19 cellular contexts compared by ENCODE assay signal in the genomic region with DNA sequence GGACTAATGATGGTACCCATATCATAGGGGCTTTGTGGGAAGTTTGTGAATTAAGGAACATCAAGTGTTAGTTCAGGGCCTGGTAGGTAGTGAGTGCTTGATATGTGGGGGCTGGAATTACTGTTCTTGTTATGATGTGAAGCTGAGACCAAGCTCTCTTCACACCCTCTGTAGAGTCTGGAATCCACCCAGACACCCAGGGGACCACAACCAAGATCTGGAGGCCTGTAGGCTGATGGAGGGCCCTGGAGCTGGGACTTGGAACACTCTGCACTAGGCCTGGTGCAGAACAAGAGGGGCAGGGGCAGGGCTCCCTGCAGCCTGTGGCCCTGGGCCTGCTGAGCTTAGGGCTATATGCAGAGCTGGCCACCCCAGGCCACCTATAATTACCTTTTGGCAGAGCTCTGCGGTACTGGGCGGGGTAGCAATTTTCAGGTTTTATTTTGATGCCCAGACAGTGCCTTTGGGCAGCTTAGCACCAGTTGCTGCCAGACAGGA. TPM values are rescaled to one million over a fixed set of nuclear protein-coding genes. Genes with fewer than 3 reads are reported as not detected.
"Had no signal": no experiment of that assay in that cellular context is flagged by ENCODE, and none has a peak within 500 bp of the region (broad histone marks: within the 10 kb centered on the region; RNA-seq: fewer than 3 reads in every experiment).

No MANE protein-coding gene starts in this region.

- DNase-seq: activated CD4-positive, alpha-beta memory T cell treated with anti-CD3 and anti-CD28 coated beads, Interleukin-2, amount 10 ng/mL, durations not matched to agents 7 days and 5 days; activated CD4-positive, alpha-beta T cell treated with anti-CD3 and anti-CD28 coated beads for 4 hours; activated effector memory CD4-positive, alpha-beta T cell treated with anti-CD3 and anti-CD28 coated beads, Interleukin-2, amount 50 U/mL, for 16 hours; activated T-cell treated with anti-CD3 and anti-CD28 coated beads, Interleukin-2, amount 50 U/mL, for 48 hours; amniotic stem cell; central memory CD4-positive, alpha-beta T cell; cortex of kidney; effector CD8-positive, alpha-beta T cell; foreskin keratinocyte; glutamatergic neuron; hypothalamus; spleen had no signal

- H3K9me3 Mint-ChIP-seq: activated CD4-positive, alpha-beta memory T cell treated with anti-CD3 and anti-CD28 coated beads, Interleukin-2, amount 10 ng/mL, durations not matched to agents 7 days and 5 days; brain; WTC11 had no signal

- H3K27ac ChIP-seq: foreskin keratinocyte, sigmoid colon, thoracic aorta had no signal

- ATAC-seq: foreskin keratinocyte, pancreas, WTC11 had no signal

- H3K27me3 ChIP-seq: pancreas, sigmoid colon had no signal

- H3K27ac Mint-ChIP-seq: activated CD4-positive, alpha-beta memory T cell treated with anti-CD3 and anti-CD28 coated beads, Interleukin-2, amount 10 ng/mL, durations not matched to agents 7 days and 5 days; activated naive CD8-positive, alpha-beta T cell; brain; WTC11 had no signal

- H3K4me3 Mint-ChIP-seq: activated CD4-positive, alpha-beta memory T cell treated with anti-CD3 and anti-CD28 coated beads, Interleukin-2, amount 10 ng/mL, durations not matched to agents 7 days and 5 days; activated naive CD8-positive, alpha-beta T cell; brain; WTC11 had no signal

- H3K9me3 ChIP-seq: pancreas, sigmoid colon, spleen, thoracic aorta had no signal

- H3K36me3 ChIP-seq: pancreas, sigmoid colon, spleen, thoracic aorta had no signal

- H3K36me3 Mint-ChIP-seq: activated naive CD8-positive, alpha-beta T cell; brain; WTC11 had no signal

- H3K4me1 Mint-ChIP-seq: activated CD4-positive, alpha-beta memory T cell treated with anti-CD3 and anti-CD28 coated beads, Interleukin-2, amount 10 ng/mL, durations not matched to agents 7 days and 5 days; brain; WTC11 had no signal

- H3K4me1 ChIP-seq: foreskin keratinocyte, sigmoid colon had no signal

- H3K4me3 ChIP-seq: pancreas, sigmoid colon, thoracic aorta had no signal

RNA-seq across cellular contexts. Expression of a gene that starts 13.1 kb away (rescaled TPM):
- polyA plus RNA-seq: neural cell had no signal
